ENCODE assay signal across 19 cellular contexts in genomic region chr16:4922721-4923342, GRCh38. TPM values are rescaled to one million over a fixed set of nuclear protein-coding genes. Genes with fewer than 3 reads are reported as not detected.
DNase-seq lines count a peak whose midpoint lies in the region; ATAC-seq and TF ChIP-seq lines count a peak whose summit lies in the region.
"Had no signal": no experiment of that assay in that cellular context is flagged by ENCODE, and none has a peak within 500 bp of the region (broad histone marks: within the 10 kb centered on the region; RNA-seq: fewer than 3 reads in every experiment).

No MANE protein-coding gene starts in this region.

- H3K4me1 ChIP-seq in mammary epithelial cell (ENCODE audit: insufficient read depth, low read length) (peaks cover 53% of the 10 kb centered on the region), urinary bladder (ENCODE audit: insufficient read depth) (no peaks in the 10 kb centered on the region), tibial artery (peaks cover 0 to 27% (median 0%) of the 10 kb centered on the region in 4 donors)
- H3K4me1 ChIP-seq in CD8-positive, alpha-beta T cell (ENCODE audit: insufficient read depth, low read length), result no peaks in the 10 kb centered on the region

- H3K36me3 ChIP-seq in mammary epithelial cell (ENCODE audit: insufficient read depth, low read length), result peaks cover 7% of the 10 kb centered on the region
- H3K36me3 ChIP-seq in urinary bladder (ENCODE audit: insufficient read depth), result no peaks in the 10 kb centered on the region
- H3K36me3 ChIP-seq in tibial artery, result peaks cover 5 to 8% (median 6%) of the 10 kb centered on the region in 3 donors
- H3K36me3 ChIP-seq in CD8-positive, alpha-beta T cell (ENCODE audit: insufficient read depth, low read length), result no peaks in the 10 kb centered on the region
- H3K36me3 ChIP-seq: neutrophil had no signal

- H3K9me3 ChIP-seq in mammary epithelial cell (replicated peaks; ENCODE audit: insufficient read depth, low read length), result peaks cover 11% of the 10 kb centered on the region
- peaks cover 0 to 20% (median 7%) of the 10 kb centered on the region in 3 donors for H3K9me3 ChIP-seq in tibial artery
- H3K9me3 ChIP-seq in CD8-positive, alpha-beta T cell (ENCODE audit: low read length), result no peaks in the 10 kb centered on the region

- DNase-seq in NCI-H2171 (lab: John Stamatoyannopoulos, UW) (peak; percentile 8), mammary epithelial cell (peak; percentile 77), mesothelial cell of epicardium (ENCODE audit: low spot score in 2 of 2, unreplicated experiment in 2 of 2) (no peak), osteocyte (ENCODE audit: extremely low spot score, unreplicated experiment) (no peak), tibial artery (no peak)
- no peak for DNase-seq in CD8-positive, alpha-beta T cell
- DNase-seq: activated CD4-positive, alpha-beta T cell treated with anti-CD3 and anti-CD28 coated beads, Interleukin-2, amount 50 U/mL, for 4 hours; activated CD8-positive, alpha-beta memory T cell treated with anti-CD3 and anti-CD28 coated beads, Interleukin-2, amount 50 U/mL, for 4 hours; anterior cingulate cortex; caudate nucleus; dermis blood vessel endothelial cell; KG1; NCI-H1417 treated with DMSO at 0.1 percent for 48 hours; stimulated activated CD4-positive, alpha-beta T cell treated with anti-CD3 and anti-CD28 coated beads, Interleukin-2, amount 100 ng/mL, for 24 hours had no signal

- peak overlapping the region; percentile 90 for H3K27ac Mint-ChIP-seq in mesothelial cell of epicardium
- H3K27ac Mint-ChIP-seq in osteocyte (ENCODE audit: unreplicated experiment), result no peak overlapping the region
- H3K27ac Mint-ChIP-seq in CD8-positive, alpha-beta T cell, result no peak overlapping the region

- peaks cover 37% of the 10 kb centered on the region for H3K4me1 Mint-ChIP-seq in mesothelial cell of epicardium
- H3K4me1 Mint-ChIP-seq in osteocyte (ENCODE audit: unreplicated experiment), result peaks cover 9% of the 10 kb centered on the region
- no peaks in the 10 kb centered on the region for H3K4me1 Mint-ChIP-seq in CD8-positive, alpha-beta T cell (ENCODE audit: low read depth)
- H3K4me1 Mint-ChIP-seq: CD14-positive monocyte had no signal

- H3K36me3 Mint-ChIP-seq in mesothelial cell of epicardium (peaks cover 9% of the 10 kb centered on the region), osteocyte (ENCODE audit: unreplicated experiment) (peaks cover 6% of the 10 kb centered on the region)
- peaks cover 4% of the 10 kb centered on the region for H3K36me3 Mint-ChIP-seq in CD8-positive, alpha-beta T cell

- peaks cover 7% of the 10 kb centered on the region for H3K9me3 Mint-ChIP-seq in mesothelial cell of epicardium
- peaks cover 6% of the 10 kb centered on the region for H3K9me3 Mint-ChIP-seq in osteocyte (ENCODE audit: unreplicated experiment)
- peaks cover 14% of the 10 kb centered on the region for H3K9me3 Mint-ChIP-seq in CD8-positive, alpha-beta T cell

- H3K4me3 ChIP-seq in mammary epithelial cell (replicated peaks in 1 of 3; ENCODE audit: insufficient read depth in 1 of 3, low read depth in 2 of 3, low read length in 3 of 3) (no peak overlapping the region), urinary bladder (ENCODE audit: low read depth, low read length) (no peak overlapping the region), tibial artery (no peak overlapping the region)
- H3K4me3 ChIP-seq in CD8-positive, alpha-beta T cell (ENCODE audit: low read depth, low read length), result no peak overlapping the region
- H3K4me3 ChIP-seq: smooth muscle cell had no signal

- intact Hi-C loops in mammary epithelial cell (cut with micrococcal nuclease) (no loop called here), tibial artery (cut with DNase I; ENCODE audit: low total_unique reads) (no loop called here)
- intact Hi-C loops in CD8-positive, alpha-beta T cell (cut with DNase I, micrococcal nuclease), result no loop called here

- POLR2A ChIA-PET in CD8-positive, alpha-beta T cell (lab: Charles Lee), result no interaction called here

- H3K27me3 ChIP-seq in mammary epithelial cell (ENCODE audit: insufficient read depth, low read length) (no peaks in the 10 kb centered on the region), tibial artery (peaks cover 0 to 9% of the 10 kb centered on the region in 2 donors)
- H3K27me3 ChIP-seq in CD8-positive, alpha-beta T cell (ENCODE audit: insufficient read depth, low read length), result no peaks in the 10 kb centered on the region

- H3K79me2 ChIP-seq in mammary epithelial cell (ENCODE audit: insufficient read depth, low read length), result peaks cover 56% of the 10 kb centered on the region

- H2AFZ ChIP-seq in mammary epithelial cell (ENCODE audit: low read depth, low read length), result peak overlapping the region; percentile 64

- dilution Hi-C loops in mammary epithelial cell (cut with HindIII; ENCODE audit: low sequenced_read_pairs), result no loop called here

- peak; percentile 4 to 35 for TF ChIP-seq CTCF in mammary epithelial cell (conservative IDR thresholded peaks at IDR 0.05 in 1 of 2, IDR thresholded peaks at IDR 0.05 in 1 of 2; ENCODE audit: extremely low read depth in 1 of 2, insufficient read depth in 1 of 2, low read depth in 1 of 2, low read length in 2 of 2)
- no peak for TF ChIP-seq CTCF in mesothelial cell of epicardium (IDR thresholded peaks at IDR 0.05; ENCODE audit: unreplicated experiment)
- TF ChIP-seq CTCF in osteocyte (IDR thresholded peaks at IDR 0.05), result no peak
- TF ChIP-seq CTCF in tibial artery (IDR thresholded peaks at IDR 0.05), result no peak
- no peak for TF ChIP-seq CTCF in CD8-positive, alpha-beta T cell (IDR thresholded peaks at IDR 0.05)

- H3K4me2 ChIP-seq in mammary epithelial cell (ENCODE audit: insufficient read depth, low read depth, low read length), result peak overlapping the region; percentile 63
- H3K4me2 ChIP-seq: smooth muscle cell had no signal

- H3K9ac ChIP-seq in mammary epithelial cell (ENCODE audit: insufficient read depth, low read length), result no peak overlapping the region

- H3K27me3 Mint-ChIP-seq in mesothelial cell of epicardium (ENCODE audit: low read depth) (no peaks in the 10 kb centered on the region), osteocyte (ENCODE audit: unreplicated experiment) (peaks cover 2% of the 10 kb centered on the region)
- H3K27me3 Mint-ChIP-seq in CD8-positive, alpha-beta T cell (ENCODE audit: low read depth), result peaks cover 6% of the 10 kb centered on the region

- BruUV-seq in mammary epithelial cell (replicated peaks; lab: Mats Ljungman, UMichigan), result no TSS peak

- CTCF ChIA-PET in mammary epithelial cell (lab: Charles Lee; ENCODE audit: low non-redundant PET), result no interaction called here
- CTCF ChIA-PET in CD8-positive, alpha-beta T cell (lab: Charles Lee), result no interaction called here

- WGBS in mammary epithelial cell (ENCODE audit: low coverage, missing lambda C conversion rate), result 2% methylated on average over 15 of the region's 18 CpGs
- 65% methylated on average over 18 of the region's 18 CpGs for WGBS in urinary bladder

- H3K27ac ChIP-seq in mammary epithelial cell (ENCODE audit: insufficient read depth, low read depth, low read length) (peak overlapping the region; percentile 39), urinary bladder (ENCODE audit: low read depth) (peak overlapping the region; percentile 25), tibial artery (no peak overlapping the region)
- no peak overlapping the region for H3K27ac ChIP-seq in CD8-positive, alpha-beta T cell (ENCODE audit: low read depth, low read length)
- H3K27ac ChIP-seq: neutrophil had no signal

- H4K20me1 ChIP-seq in mammary epithelial cell (ENCODE audit: insufficient read depth, low read length), result no peaks in the 10 kb centered on the region

- in situ Hi-C loops in mammary epithelial cell (cut with MboI; ENCODE audit: low sequenced_read_pairs in 2 of 2), result no loop called here

- ATAC-seq in CD8-positive, alpha-beta T cell, result no peak
- ATAC-seq: activated naive CD4-positive, alpha-beta T cell treated with anti-CD3 and anti-CD28 coated beads, Interleukin-2, amount 50 U/mL, for 72 hours had no signal

- H3K4me3 Mint-ChIP-seq in mesothelial cell of epicardium (no peak overlapping the region), osteocyte (ENCODE audit: unreplicated experiment) (no peak overlapping the region)
- no peak overlapping the region for H3K4me3 Mint-ChIP-seq in CD8-positive, alpha-beta T cell
- H3K4me3 Mint-ChIP-seq: CD14-positive monocyte had no signal

RNA-seq across cellular contexts. Expression of gene PPL, which starts 14.1 kb away (rescaled TPM):
- total RNA-seq in mammary epithelial cell, result 10 to 100 TPM; 58.1 to 73.2 TPM
- 43.0 TPM for polyA plus RNA-seq in mammary epithelial cell
- polyA minus RNA-seq in mammary epithelial cell, result 138 TPM
- total RNA-seq in mesothelial cell of epicardium, result 36.0 to 37.1 TPM (median 36.8 TPM) in 3 replicates
- total RNA-seq in urinary bladder, result 10.1 TPM
- polyA plus RNA-seq in urinary bladder, result 55.0 TPM
- total RNA-seq in osteocyte, result 9.7 and 10.3 TPM in 2 replicates
- not detected for total RNA-seq in CD8-positive, alpha-beta T cell
- total RNA-seq: activated naive CD4-positive, alpha-beta T cell treated with anti-CD3 and anti-CD28 coated beads, Interleukin-2, amount 50 U/mL, for 72 hours had no signal

RNA-seq across cellular contexts. Expression of gene SEC14L5, which starts 35.3 kb away (rescaled TPM):
- total RNA-seq in mammary epithelial cell (under 1 TPM in 1 of 2 donors, not detected in 1; under 0.01 TPM), mesothelial cell of epicardium (0.09 to 0.13 TPM in 2 of 3 replicates, not detected in the other), urinary bladder (0.42 TPM), osteocyte (not detected in 2 replicates)
- polyA plus RNA-seq in mammary epithelial cell (0.03 TPM), urinary bladder (0.48 TPM)
- polyA minus RNA-seq in mammary epithelial cell, result not detected
- not detected for total RNA-seq in CD8-positive, alpha-beta T cell
- total RNA-seq: dermis blood vessel endothelial cell, smooth muscle cell had no signal
- polyA plus RNA-seq: smooth muscle cell had no signal

Comparison
In these comparisons a context has a peak if more than half of its experiments do, and no peak if none do; other contexts are left out.
1. DNase-seq: peak in NCI-H2171 (single experiment) and mammary epithelial cell (single experiment); none in mesothelial cell of epicardium (0 of 2), osteocyte (single experiment), tibial artery (0 of 2) and CD8-positive, alpha-beta T cell (0 of 7).
2. H3K27ac ChIP-seq: peak in mammary epithelial cell (single experiment) and urinary bladder (single experiment); none in tibial artery (0 of 2) and CD8-positive, alpha-beta T cell (single experiment).
3. CTCF ChIP-seq: peak in mammary epithelial cell (2 of 2); none in mesothelial cell of epicardium (single experiment), osteocyte (single experiment), tibial artery (0 of 2) and CD8-positive, alpha-beta T cell (single experiment).
4. RNA of gene PPL, which starts 14.1 kb away (total RNA-seq): 58.1 to 73.2 TPM in mammary epithelial cell, 36.0 to 37.1 TPM in mesothelial cell of epicardium, 9.7 to 10.3 TPM in osteocyte and 10.1 TPM in urinary bladder (single experiment); not detected in CD8-positive, alpha-beta T cell; every median in the first group is over 10 times any median in the second.